ENCODE assay signal across 1 cellular context in genomic region chr12:19058235-19059021, GRCh38.
TF ChIP-seq lines count a peak whose summit lies in the region.

No MANE protein-coding gene starts in this region.

TF ChIP-seq in HEK293, 187 proteins besides CTCF, POLR2A, EP300 and RAD21 (continued from another document):
- TF ChIP-seq, protein P1, sequence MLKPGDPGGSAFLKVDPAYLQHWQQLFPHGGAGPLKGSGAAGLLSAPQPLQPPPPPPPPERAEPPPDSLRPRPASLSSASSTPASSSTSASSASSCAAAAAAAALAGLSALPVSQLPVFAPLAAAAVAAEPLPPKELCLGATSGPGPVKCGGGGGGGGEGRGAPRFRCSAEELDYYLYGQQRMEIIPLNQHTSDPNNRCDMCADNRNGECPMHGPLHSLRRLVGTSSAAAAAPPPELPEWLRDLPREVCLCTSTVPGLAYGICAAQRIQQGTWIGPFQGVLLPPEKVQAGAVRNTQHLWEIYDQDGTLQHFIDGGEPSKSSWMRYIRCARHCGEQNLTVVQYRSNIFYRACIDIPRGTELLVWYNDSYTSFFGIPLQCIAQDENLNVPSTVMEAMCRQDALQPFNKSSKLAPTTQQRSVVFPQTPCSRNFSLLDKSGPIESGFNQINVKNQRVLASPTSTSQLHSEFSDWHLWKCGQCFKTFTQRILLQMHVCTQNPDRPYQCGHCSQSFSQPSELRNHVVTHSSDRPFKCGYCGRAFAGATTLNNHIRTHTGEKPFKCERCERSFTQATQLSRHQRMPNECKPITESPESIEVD (tag by site-specific recombination; IDR thresholded peaks at IDR 0.05): peak; percentile 59
- TF ChIP-seq ZNF654 (tag by site-specific recombination; IDR thresholded peaks at IDR 0.05; ENCODE audit: low read depth) (no peak), SCRT2 (tag by site-specific recombination; IDR thresholded peaks at IDR 0.05) (no peak), IKZF3 (tag by site-specific recombination; IDR thresholded peaks at IDR 0.05) (no peak), ZNF350 (tag by site-specific recombination; IDR thresholded peaks at IDR 0.05) (no peak), ZNF302 (tag by site-specific recombination; IDR thresholded peaks at IDR 0.05; ENCODE audit: low read depth) (no peak), ZBTB11 (tag by site-specific recombination; conservative IDR thresholded peaks at IDR 0.05; ENCODE audit: low read depth) (no peak)
- TF ChIP-seq, protein P2, sequence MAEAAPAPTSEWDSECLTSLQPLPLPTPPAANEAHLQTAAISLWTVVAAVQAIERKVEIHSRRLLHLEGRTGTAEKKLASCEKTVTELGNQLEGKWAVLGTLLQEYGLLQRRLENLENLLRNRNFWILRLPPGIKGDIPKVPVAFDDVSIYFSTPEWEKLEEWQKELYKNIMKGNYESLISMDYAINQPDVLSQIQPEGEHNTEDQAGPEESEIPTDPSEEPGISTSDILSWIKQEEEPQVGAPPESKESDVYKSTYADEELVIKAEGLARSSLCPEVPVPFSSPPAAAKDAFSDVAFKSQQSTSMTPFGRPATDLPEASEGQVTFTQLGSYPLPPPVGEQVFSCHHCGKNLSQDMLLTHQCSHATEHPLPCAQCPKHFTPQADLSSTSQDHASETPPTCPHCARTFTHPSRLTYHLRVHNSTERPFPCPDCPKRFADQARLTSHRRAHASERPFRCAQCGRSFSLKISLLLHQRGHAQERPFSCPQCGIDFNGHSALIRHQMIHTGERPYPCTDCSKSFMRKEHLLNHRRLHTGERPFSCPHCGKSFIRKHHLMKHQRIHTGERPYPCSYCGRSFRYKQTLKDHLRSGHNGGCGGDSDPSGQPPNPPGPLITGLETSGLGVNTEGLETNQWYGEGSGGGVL (tag by site-specific recombination; IDR thresholded peaks at IDR 0.05): no peak
